Comparison of ENCODE assay signal across 22 cellular contexts in genomic region chr12:131375261-131375971, GRCh38.
"Had no signal": no experiment of that assay in that cellular context is flagged by ENCODE, and none has a peak within 500 bp of the region (broad histone marks: within the 10 kb centered on the region; RNA-seq: fewer than 3 reads in every experiment).

No MANE protein-coding gene starts in this region.

- DNase-seq: cerebellar nuclear complex; dermis blood vessel endothelial cell; effector CD4-positive, alpha-beta T cell; heart left ventricle; hippocampal formation; kidney glomerular epithelial cell; mammary epithelial cell; natural killer cell; psoas muscle; retina; right lobe of liver; spleen; stimulated activated CD4-positive, alpha-beta T cell treated with anti-CD3 and anti-CD28 coated beads, Interleukin-15, amount 100 ng/mL, for 24 hours; stimulated activated CD4-positive, alpha-beta T cell treated with anti-CD3 and anti-CD28 coated beads, Interleukin-1b, Interleukin-23, amount 100 ng/mL, for 48 hours; stimulated activated CD4-positive, alpha-beta T cell treated with anti-CD3 and anti-CD28 coated beads, Interleukin-4, amount 100 ng/mL, for 24 hours; transverse colon; uterus had no signal

- H3K36me3 Mint-ChIP-seq: mesothelial cell of epicardium; natural killer cell; stimulated activated memory B cell treated with anti-CD40 and anti-IgM and Interleukin-4, amounts not matched to agents 10 μg/mL and 1 μg/mL and 100 μg/mL, for 72 hours had no signal

- H3K9me3 ChIP-seq: heart left ventricle, psoas muscle, right lobe of liver, spleen, thoracic aorta, transverse colon, uterus had no signal

- H3K4me3 Mint-ChIP-seq: mesothelial cell of epicardium; natural killer cell; neural crest cell; stimulated activated memory B cell treated with anti-CD40 and anti-IgM and Interleukin-4, amounts not matched to agents 10 μg/mL and 1 μg/mL and 100 μg/mL, for 72 hours; stimulated activated naive CD8-positive, alpha-beta T cell treated with anti-CD3 and anti-CD28 coated beads, Interleukin-15, Interleukin-2, amounts not matched to agents 100 ng/mL and 50 ng/mL, for 24 hours had no signal

- H3K27ac ChIP-seq: heart left ventricle, psoas muscle, right lobe of liver, spleen, thoracic aorta, transverse colon, uterus had no signal

- H3K4me3 ChIP-seq: heart left ventricle, psoas muscle, right lobe of liver, spleen, thoracic aorta, transverse colon, uterus had no signal

- H3K27me3 ChIP-seq: right lobe of liver, uterus had no signal

- H3K27ac Mint-ChIP-seq: mesothelial cell of epicardium; natural killer cell; stimulated activated memory B cell treated with anti-CD40 and anti-IgM and Interleukin-4, amounts not matched to agents 10 μg/mL and 1 μg/mL and 100 μg/mL, for 72 hours; stimulated activated naive CD8-positive, alpha-beta T cell treated with anti-CD3 and anti-CD28 coated beads, Interleukin-15, Interleukin-2, amounts not matched to agents 100 ng/mL and 50 ng/mL, for 24 hours had no signal

- ATAC-seq: heart left ventricle; natural killer cell; psoas muscle; right lobe of liver; stimulated activated memory B cell treated with anti-CD40 and anti-IgM and Interleukin-4, amounts not matched to agents 10 μg/mL and 1 μg/mL and 100 μg/mL, for 72 hours had no signal

- H3K9me3 Mint-ChIP-seq: mesothelial cell of epicardium; natural killer cell; neural crest cell; stimulated activated naive CD8-positive, alpha-beta T cell treated with anti-CD3 and anti-CD28 coated beads, Interleukin-15, Interleukin-2, amounts not matched to agents 100 ng/mL and 50 ng/mL, for 24 hours had no signal

- H3K36me3 ChIP-seq: heart left ventricle, right lobe of liver, spleen, thoracic aorta, transverse colon, uterus had no signal

- H3K4me1 ChIP-seq: heart left ventricle, psoas muscle, right lobe of liver, spleen, transverse colon, uterus had no signal

- H3K4me1 Mint-ChIP-seq: mesothelial cell of epicardium, natural killer cell had no signal
